Comparison of ENCODE assay signal across 1 cellular context in the genomic region with DNA sequence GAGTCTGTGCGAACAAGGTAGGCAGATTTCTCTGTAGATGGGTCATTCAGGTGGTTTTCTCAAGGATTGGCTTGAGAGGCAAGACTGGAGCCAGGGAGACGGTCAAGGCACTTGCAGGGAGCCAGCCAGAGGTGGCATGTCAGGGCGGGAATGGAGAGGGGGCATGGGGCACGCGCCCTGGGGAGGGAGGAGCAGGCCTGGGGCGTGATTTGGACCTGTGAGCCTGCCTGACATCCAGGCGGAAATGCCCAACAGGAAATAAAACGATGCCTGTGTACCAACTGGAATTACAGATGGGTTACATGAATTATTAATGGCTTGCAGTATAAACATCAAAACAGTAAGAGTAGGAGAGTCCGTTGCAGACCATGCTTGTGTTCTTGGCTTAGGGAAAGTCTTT.
TF ChIP-seq lines count a peak whose summit lies in the region.

No MANE protein-coding gene starts in this region.

TF ChIP-seq in WTC11, 78 proteins besides CTCF, POLR2A, EP300 and RAD21 (continued from another document):
- TF ChIP-seq, protein P1, sequence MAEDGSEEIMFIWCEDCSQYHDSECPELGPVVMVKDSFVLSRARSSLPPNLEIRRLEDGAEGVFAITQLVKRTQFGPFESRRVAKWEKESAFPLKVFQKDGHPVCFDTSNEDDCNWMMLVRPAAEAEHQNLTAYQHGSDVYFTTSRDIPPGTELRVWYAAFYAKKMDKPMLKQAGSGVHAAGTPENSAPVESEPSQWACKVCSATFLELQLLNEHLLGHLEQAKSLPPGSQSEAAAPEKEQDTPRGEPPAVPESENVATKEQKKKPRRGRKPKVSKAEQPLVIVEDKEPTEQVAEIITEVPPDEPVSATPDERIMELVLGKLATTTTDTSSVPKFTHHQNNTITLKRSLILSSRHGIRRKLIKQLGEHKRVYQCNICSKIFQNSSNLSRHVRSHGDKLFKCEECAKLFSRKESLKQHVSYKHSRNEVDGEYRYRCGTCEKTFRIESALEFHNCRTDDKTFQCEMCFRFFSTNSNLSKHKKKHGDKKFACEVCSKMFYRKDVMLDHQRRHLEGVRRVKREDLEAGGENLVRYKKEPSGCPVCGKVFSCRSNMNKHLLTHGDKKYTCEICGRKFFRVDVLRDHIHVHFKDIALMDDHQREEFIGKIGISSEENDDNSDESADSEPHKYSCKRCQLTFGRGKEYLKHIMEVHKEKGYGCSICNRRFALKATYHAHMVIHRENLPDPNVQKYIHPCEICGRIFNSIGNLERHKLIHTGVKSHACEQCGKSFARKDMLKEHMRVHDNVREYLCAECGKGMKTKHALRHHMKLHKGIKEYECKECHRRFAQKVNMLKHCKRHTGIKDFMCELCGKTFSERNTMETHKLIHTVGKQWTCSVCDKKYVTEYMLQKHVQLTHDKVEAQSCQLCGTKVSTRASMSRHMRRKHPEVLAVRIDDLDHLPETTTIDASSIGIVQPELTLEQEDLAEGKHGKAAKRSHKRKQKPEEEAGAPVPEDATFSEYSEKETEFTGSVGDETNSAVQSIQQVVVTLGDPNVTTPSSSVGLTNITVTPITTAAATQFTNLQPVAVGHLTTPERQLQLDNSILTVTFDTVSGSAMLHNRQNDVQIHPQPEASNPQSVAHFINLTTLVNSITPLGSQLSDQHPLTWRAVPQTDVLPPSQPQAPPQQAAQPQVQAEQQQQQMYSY (CRISPR knock-in tag; IDR thresholded peaks at IDR 0.05): no peak
TF ChIP-seq in WTC11: peak in this region for 0.
